In the genomic region with DNA sequence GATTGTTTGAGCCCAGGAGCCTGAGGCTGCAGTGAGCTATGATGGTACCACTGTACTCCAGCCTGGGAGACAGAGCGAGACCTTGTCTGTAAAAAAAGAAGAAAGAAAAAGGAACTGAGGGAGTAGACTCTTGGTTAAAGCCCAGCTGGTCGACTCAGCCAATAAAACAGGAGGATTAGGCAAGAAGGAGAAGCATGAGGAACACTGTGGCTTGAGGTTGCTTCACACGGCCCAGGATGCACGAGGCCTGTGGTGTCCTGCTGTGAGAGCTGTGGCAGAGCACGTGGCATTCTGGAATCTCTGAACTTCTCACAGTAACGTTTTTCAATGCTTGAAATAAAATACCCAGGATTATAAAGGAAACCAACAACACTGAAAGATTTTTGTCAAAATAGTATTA, we compare ENCODE assay signal across 12 cellular contexts.
DNase-seq lines count a peak whose midpoint lies in the region; ATAC-seq and TF ChIP-seq lines count a peak whose summit lies in the region.
"Had no signal": no experiment of that assay in that cellular context is flagged by ENCODE, and none has a peak within 500 bp of the region (broad histone marks: within the 10 kb centered on the region; RNA-seq: fewer than 3 reads in every experiment).

No MANE protein-coding gene starts in this region.

- no peaks in the 10 kb centered on the region for H3K36me3 ChIP-seq in upper lobe of right lung

- no peak overlapping the region for H3K4me3 ChIP-seq in foreskin fibroblast (ENCODE audit: low read depth in 1 of 2, low read length in 2 of 2)
- H3K4me3 ChIP-seq in upper lobe of right lung, result no peak overlapping the region

- peaks cover 5% of the 10 kb centered on the region for H3K4me1 ChIP-seq in upper lobe of right lung

- TF ChIP-seq CTCF in foreskin fibroblast (IDR thresholded peaks at IDR 0.05; ENCODE audit: low read depth, low read length) (no peak), upper lobe of right lung (IDR thresholded peaks at IDR 0.05) (no peak)
- no peak for TF ChIP-seq CTCF in CD4-positive, alpha-beta T cell (IDR thresholded peaks at IDR 0.05)

- no peaks in the 10 kb centered on the region for H3K27me3 Mint-ChIP-seq in stimulated activated naive CD8-positive, alpha-beta T cell treated with anti-CD3 and anti-CD28 coated beads, Interleukin-15, amount 100 ng/mL, for 72 hours
- no peaks in the 10 kb centered on the region for H3K27me3 Mint-ChIP-seq in CD4-positive, alpha-beta T cell

- peak overlapping the region; percentile 47 to 75 for H3K27ac Mint-ChIP-seq in stimulated activated naive CD8-positive, alpha-beta T cell treated with anti-CD3 and anti-CD28 coated beads, Interleukin-15, amount 100 ng/mL, for 72 hours
- no peak overlapping the region for H3K27ac Mint-ChIP-seq in CD4-positive, alpha-beta T cell
- H3K27ac Mint-ChIP-seq: T-helper 2 cell treated with Interferon-gamma antibody and Interleukin-4, amounts not matched to agents 5 μg/mL and 100 μg/mL, for 36 hours had no signal

- no peak for DNase-seq in stimulated activated naive CD8-positive, alpha-beta T cell treated with anti-CD3 and anti-CD28 coated beads, Interleukin-15, amount 100 ng/mL, for 72 hours
- DNase-seq in stimulated activated naive CD8-positive, alpha-beta T cell treated with anti-CD3 and anti-CD28 coated beads, Interleukin-15, Interleukin-2, amounts not matched to agents 100 U/mL and 50 U/mL, for 24 hours, result no peak
- DNase-seq in SIG-M5 treated with dmso at 0.1 percent for 504 hours (lab: John Stamatoyannopoulos, UW; ENCODE audit: unreplicated experiment), result peak; percentile 96
- DNase-seq in foreskin fibroblast, result peak; percentile 73 to 75
- DNase-seq in upper lobe of right lung, result peak; percentile 84
- no peak for DNase-seq in OCI-M2 (lab: John Stamatoyannopoulos, UW; ENCODE audit: unreplicated experiment)
- no peak for DNase-seq in stimulated activated CD4-positive, alpha-beta T cell treated with anti-CD3 and anti-CD28 coated beads, Interleukin-1b, Interleukin-23, amount 100 ng/mL, for 48 hours
- no peak for DNase-seq in CD4-positive, alpha-beta T cell
- DNase-seq: NCI-H1105 had no signal

- no peaks in the 10 kb centered on the region for H3K9me3 Mint-ChIP-seq in stimulated activated naive CD8-positive, alpha-beta T cell treated with anti-CD3 and anti-CD28 coated beads, Interleukin-15, amount 100 ng/mL, for 72 hours
- no peaks in the 10 kb centered on the region for H3K9me3 Mint-ChIP-seq in CD4-positive, alpha-beta T cell
- H3K9me3 Mint-ChIP-seq: T-helper 2 cell treated with Interferon-gamma antibody and Interleukin-4, amounts not matched to agents 5 μg/mL and 100 μg/mL, for 36 hours had no signal

- no peaks in the 10 kb centered on the region for H3K9me3 ChIP-seq in upper lobe of right lung
- H3K9me3 ChIP-seq in CD4-positive, alpha-beta T cell (ENCODE audit: control insufficient read depth, low read length), result no peaks in the 10 kb centered on the region

- H3K27ac ChIP-seq in upper lobe of right lung, result no peak overlapping the region
- no peak overlapping the region for H3K27ac ChIP-seq in CD4-positive, alpha-beta T cell (ENCODE audit: low read depth, low read length)

- no peaks in the 10 kb centered on the region for H3K36me3 Mint-ChIP-seq in CD4-positive, alpha-beta T cell (ENCODE audit: low read depth)

- no peak overlapping the region for H3K4me3 Mint-ChIP-seq in stimulated activated naive CD8-positive, alpha-beta T cell treated with anti-CD3 and anti-CD28 coated beads, Interleukin-15, amount 100 ng/mL, for 72 hours
- no peak overlapping the region for H3K4me3 Mint-ChIP-seq in CD4-positive, alpha-beta T cell
- H3K4me3 Mint-ChIP-seq: neural crest cell; T-helper 2 cell treated with Interferon-gamma antibody and Interleukin-4, amounts not matched to agents 5 μg/mL and 100 μg/mL, for 36 hours had no signal

- intact Hi-C loops in upper lobe of right lung (cut with DNase I), result no loop called here
- intact Hi-C loops in CD4-positive, alpha-beta T cell (cut with DNase I, micrococcal nuclease), result no loop called here

- H3K4me1 Mint-ChIP-seq in stimulated activated naive CD8-positive, alpha-beta T cell treated with anti-CD3 and anti-CD28 coated beads, Interleukin-15, amount 100 ng/mL, for 72 hours, result peaks cover 23% of the 10 kb centered on the region
- H3K4me1 Mint-ChIP-seq in CD4-positive, alpha-beta T cell (ENCODE audit: low read depth), result peaks cover 10% of the 10 kb centered on the region

- CTCF ChIA-PET in CD4-positive, alpha-beta T cell (lab: Charles Lee), result no interaction called here

- no peak for ATAC-seq in stimulated activated naive CD8-positive, alpha-beta T cell treated with anti-CD3 and anti-CD28 coated beads, Interleukin-15, amount 100 ng/mL, for 72 hours
- no peak for ATAC-seq in stimulated activated naive CD8-positive, alpha-beta T cell treated with anti-CD3 and anti-CD28 coated beads, Interleukin-15, Interleukin-2, amounts not matched to agents 100 U/mL and 50 U/mL, for 24 hours
- peak; percentile 87 for ATAC-seq in upper lobe of right lung
- ATAC-seq in CD4-positive, alpha-beta T cell (ENCODE audit: poor library complexity), result no peak
- ATAC-seq: HCT116 had no signal

- no peaks in the 10 kb centered on the region for H3K27me3 ChIP-seq in upper lobe of right lung
- H3K27me3 ChIP-seq in CD4-positive, alpha-beta T cell (ENCODE audit: control insufficient read depth, insufficient read depth, low read length), result no peaks in the 10 kb centered on the region

- POLR2A ChIA-PET in CD4-positive, alpha-beta T cell (lab: Charles Lee), result no interaction called here

Comparison
In these comparisons a context has a peak if more than half of its experiments do, and no peak if none do; other contexts are left out.
1. DNase-seq: peak in SIG-M5 treated with dmso at 0.1 percent for 504 hours (single experiment), foreskin fibroblast (2 of 2) and upper lobe of right lung (single experiment); none in stimulated activated naive CD8-positive, alpha-beta T cell treated with anti-CD3 and anti-CD28 coated beads, Interleukin-15, amount 100 ng/mL, for 72 hours (0 of 2), stimulated activated naive CD8-positive, alpha-beta T cell treated with anti-CD3 and anti-CD28 coated beads, Interleukin-15, Interleukin-2, amounts not matched to agents 100 U/mL and 50 U/mL, for 24 hours (single experiment), OCI-M2 (single experiment), stimulated activated CD4-positive, alpha-beta T cell treated with anti-CD3 and anti-CD28 coated beads, Interleukin-1b, Interleukin-23, amount 100 ng/mL, for 48 hours (single experiment) and CD4-positive, alpha-beta T cell (0 of 10).